Comparison of ENCODE assay signal across 11 cellular contexts in the genomic region with DNA sequence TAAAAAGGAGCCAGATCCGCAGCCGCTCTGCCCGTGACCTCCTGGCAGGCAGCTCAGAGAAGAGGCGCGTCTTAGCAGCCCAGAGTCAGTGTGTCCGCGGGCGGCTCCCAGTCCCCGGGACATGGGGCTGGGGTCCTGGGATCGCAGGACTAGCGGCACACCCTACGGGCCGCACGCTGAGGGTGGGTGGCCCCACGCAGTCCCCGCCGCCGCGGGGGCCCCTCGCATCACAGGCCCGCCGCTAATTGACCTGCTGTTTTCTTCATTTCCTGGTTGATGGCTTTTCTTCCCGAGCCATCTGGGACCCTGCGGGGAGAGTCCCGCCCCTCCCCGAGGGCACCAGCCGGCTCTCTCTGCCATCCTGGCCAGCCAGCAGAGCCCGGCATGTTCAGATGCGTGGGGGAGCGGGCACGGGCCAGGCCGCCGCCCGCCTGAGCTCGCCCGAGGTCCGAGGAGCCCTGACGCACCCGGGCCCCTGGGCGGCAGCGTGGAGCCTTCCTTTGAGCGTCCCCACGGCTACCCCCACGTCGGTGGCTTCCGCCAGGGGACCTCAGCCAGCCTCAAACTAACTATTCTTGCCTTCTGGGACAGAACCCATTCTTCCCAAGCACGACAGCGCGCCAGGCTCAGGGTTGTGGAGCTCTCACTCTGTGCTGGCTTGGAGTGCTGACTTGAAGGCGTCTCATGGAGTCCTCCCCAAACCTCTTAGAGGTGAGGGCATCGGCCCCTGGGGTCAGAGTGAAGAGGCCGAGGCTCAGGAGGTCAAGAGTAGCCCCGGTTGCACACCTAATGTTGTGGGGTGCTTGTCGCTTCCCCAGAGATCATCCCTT. TPM values are rescaled to one million over a fixed set of nuclear protein-coding genes. Genes with fewer than 3 reads are reported as not detected.
DNase-seq lines count a peak whose midpoint lies in the region; ATAC-seq and TF ChIP-seq lines count a peak whose summit lies in the region.
"Had no signal": no experiment of that assay in that cellular context is flagged by ENCODE, and none has a peak within 500 bp of the region (broad histone marks: within the 10 kb centered on the region; RNA-seq: fewer than 3 reads in every experiment).

No MANE protein-coding gene starts in this region.

- no peak for TF ChIP-seq CTCF in fibroblast of pulmonary artery (IDR thresholded peaks at IDR 0.05; ENCODE audit: low read length, missing control alignments)
- TF ChIP-seq CTCF in left lung (IDR thresholded peaks at IDR 0.05): no peak

- H3K4me1 ChIP-seq in left lung (peaks cover 0 to 5% of the 10 kb centered on the region in 2 donors), subcutaneous abdominal adipose tissue (ENCODE audit: control insufficient read depth in 5 of 5, insufficient read depth in 5 of 5, low read length in 5 of 5) (peaks cover 0 to 8% (median 7%) of the 10 kb centered on the region in 5 donors)
- H3K4me1 ChIP-seq: prostate gland had no signal

- H3K27ac ChIP-seq in left lung (no peak overlapping the region), subcutaneous abdominal adipose tissue (ENCODE audit: low read depth, low read length) (no peak overlapping the region)
- H3K27ac ChIP-seq: prostate gland had no signal

- DNase-seq in RPMI7951 (ENCODE audit: low read depth) (peak; percentile 22), fibroblast of pulmonary artery (ENCODE audit: low read depth) (peak; percentile 29), left lung (peak in 1 of 2 donors; percentile 78)
- no peak for DNase-seq in activated T-cell treated with anti-CD3 and anti-CD28 coated beads, Interleukin-2, amount 50 U/mL, for 48 hours
- DNase-seq: activated naive CD8-positive, alpha-beta T cell treated with anti-CD3 and anti-CD28 coated beads, Interleukin-2, amount 10 ng/mL, durations not matched to agents 7 days and 5 days; T-helper 9 cell had no signal

- peak overlapping the region; percentile 33 for H3K4me3 ChIP-seq in fibroblast of pulmonary artery (replicated peaks; ENCODE audit: low read depth, low read length)
- H3K4me3 ChIP-seq in left lung: peak overlapping the region; percentile 17 to 18
- H3K4me3 ChIP-seq in subcutaneous abdominal adipose tissue (ENCODE audit: low read depth in 1 of 5, low read length in 5 of 5): peak overlapping the region in 3 of 5 donors; percentile 3 to 39 (median 17)
- H3K4me3 ChIP-seq: prostate gland had no signal

- no peak overlapping the region for H3K9ac ChIP-seq in subcutaneous abdominal adipose tissue (ENCODE audit: low read length in 5 of 5)

- intact Hi-C loops in left lung (cut with DNase I): no loop called here

- H3K36me3 ChIP-seq in left lung (no peaks in the 10 kb centered on the region), subcutaneous abdominal adipose tissue (ENCODE audit: control insufficient read depth in 5 of 5, insufficient read depth in 5 of 5, low read length in 5 of 5) (no peaks in the 10 kb centered on the region)
- H3K36me3 ChIP-seq: prostate gland had no signal

- H3K9me3 ChIP-seq in left lung (no peaks in the 10 kb centered on the region), subcutaneous abdominal adipose tissue (ENCODE audit: control insufficient read depth in 5 of 5, low read length in 5 of 5) (no peaks in the 10 kb centered on the region)
- H3K9me3 ChIP-seq: prostate gland had no signal

- H3K27me3 ChIP-seq in left lung (peaks cover 0 to 41% of the 10 kb centered on the region in 2 donors), subcutaneous abdominal adipose tissue (ENCODE audit: control insufficient read depth in 5 of 5, insufficient read depth in 4 of 5, low read length in 5 of 5) (peaks cover 5 to 22% (median 18%) of the 10 kb centered on the region in 5 donors)

- peak; percentile 78 for ATAC-seq in left lung
- no peak for ATAC-seq in HG03039 (IDR thresholded peaks at IDR 0.05; ENCODE audit: unreplicated experiment)
- no peak for ATAC-seq in HG03457 (IDR thresholded peaks at IDR 0.05; ENCODE audit: unreplicated experiment)

RNA-seq across cellular contexts. Expression of a gene that starts 34.6 kb away (rescaled TPM):
- total RNA-seq in RPMI7951 (2014; rRNA removed; shearing (Covaris generic)): 11.2 and 11.7 TPM in 2 replicates
- total RNA-seq in left lung: 1 to 10 TPM; 1.4 to 2.7 TPM
- total RNA-seq: activated naive CD8-positive, alpha-beta T cell treated with anti-CD3 and anti-CD28 coated beads, Interleukin-2, amount 10 ng/mL, durations not matched to agents 7 days and 5 days; OCI-LY7 had no signal

Comparison
In these comparisons a context has a peak if more than half of its experiments do, and no peak if none do; other contexts are left out.
1. DNase-seq: peak in RPMI7951 (single experiment) and fibroblast of pulmonary artery (single experiment); none in activated T-cell treated with anti-CD3 and anti-CD28 coated beads, Interleukin-2, amount 50 U/mL, for 48 hours (0 of 2).
2. Peak in every context shown above with its lines, with median percentiles within 50 percentile points of each other: H3K4me3 ChIP-seq.